22 cellular contexts compared by ENCODE assay signal in genomic region chr3:181933052-181933618, GRCh38.
DNase-seq lines count a peak whose midpoint lies in the region; ATAC-seq, FAIRE-seq and TF ChIP-seq lines count a peak whose summit lies in the region.
"Had no signal": no experiment of that assay in that cellular context is flagged by ENCODE, and none has a peak within 500 bp of the region (broad histone marks: within the 10 kb centered on the region; RNA-seq: fewer than 3 reads in every experiment).

No MANE protein-coding gene starts in this region.

- no peak overlapping the region; the same call in 1 of the 2 replicates for H3K9ac ChIP-seq in OCI-LY1 (ENCODE audit: low read length)

- no peaks in the 10 kb centered on the region for H4K20me1 ChIP-seq in OCI-LY1 (ENCODE audit: insufficient read depth, low read length)

- H3K4me2 ChIP-seq in OCI-LY1 (ENCODE audit: low read length): peak overlapping the region; percentile 59

- no peaks in the 10 kb centered on the region for H3K79me2 ChIP-seq in OCI-LY1 (ENCODE audit: insufficient read depth, low read length)

- TF ChIP-seq POLR2A in H54 (IDR thresholded peaks at IDR 0.05; ENCODE audit: low read depth, low read length): no peak

- TF ChIP-seq CTCF in OCI-LY1 (IDR thresholded peaks at IDR 0.05; ENCODE audit: low read length) (no peak), brain microvascular endothelial cell (IDR thresholded peaks at IDR 0.05; ENCODE audit: low read depth, low read length, missing control alignments) (no peak)

- ATAC-seq in GM18867 (IDR thresholded peaks at IDR 0.05; ENCODE audit: unreplicated experiment): peak; percentile 38
- peak; percentile 32 for ATAC-seq in HG02623 (IDR thresholded peaks at IDR 0.05; ENCODE audit: unreplicated experiment)
- no peak for ATAC-seq in GM21515 (IDR thresholded peaks at IDR 0.05; ENCODE audit: unreplicated experiment)
- ATAC-seq: K562, left colon had no signal

- no peaks in the 10 kb centered on the region for H3K27me3 ChIP-seq in OCI-LY1 (ENCODE audit: insufficient read depth, low read length)
- H3K27me3 ChIP-seq in brain microvascular endothelial cell (replicated peaks): no peaks in the 10 kb centered on the region
- H3K27me3 ChIP-seq: transverse colon had no signal

- H3F3A ChIP-seq in OCI-LY1 (ENCODE audit: insufficient read depth, low read length): no peaks in the 10 kb centered on the region

- no peak for FAIRE-seq in H54 (lab: Jason Lieb, UNC)
- FAIRE-seq: K562 had no signal

- in situ Hi-C loops in brain microvascular endothelial cell (cut with HindIII; ENCODE audit: low pct_ligation_motif_present, low sequenced_read_pairs): no loop called here

- H3K9me2 ChIP-seq in OCI-LY1 (ENCODE audit: low read depth, low read length): no peaks in the 10 kb centered on the region

- DNase-seq in NCI-H1105 (lab: John Stamatoyannopoulos, UW) (peak; percentile 2), H54 (ENCODE audit: insufficient read length, low spot score) (no peak), brain microvascular endothelial cell (no peak), SW480 (ENCODE audit: low spot score) (no peak)
- DNase-seq: activated B cell treated with CpG ODN at 0.5 μM for 24 hours; activated CD4-positive, alpha-beta T cell treated with anti-CD3 and anti-CD28 coated beads, Interleukin-2, amount 50 U/mL, for 48 hours; activated CD8-positive, alpha-beta memory T cell treated with anti-CD3 and anti-CD28 coated beads, Interleukin-2, amount 50 U/mL, for 48 hours; CD4-positive, alpha-beta T cell; foreskin fibroblast; left colon; mesenchymal stem cell; NCI-H1930; NCI-H446 treated with DMSO at 0.1 percent for 48 hours; occipital lobe; T-helper 9 cell; transverse colon had no signal

- no peaks in the 10 kb centered on the region for H3K36me3 ChIP-seq in OCI-LY1 (ENCODE audit: insufficient read depth, low read length)
- H3K36me3 ChIP-seq in brain microvascular endothelial cell (replicated peaks): no peaks in the 10 kb centered on the region
- H3K36me3 ChIP-seq: transverse colon had no signal

- no peaks in the 10 kb centered on the region for H3K9me3 ChIP-seq in OCI-LY1 (ENCODE audit: low read length)
- H3K9me3 ChIP-seq: transverse colon had no signal

- H3K27ac ChIP-seq in OCI-LY1 (ENCODE audit: low read depth, low read length, poor library complexity, severe bottlenecking) (peak overlapping the region; percentile 88), brain microvascular endothelial cell (no peak overlapping the region)
- H3K27ac ChIP-seq: epithelial cell of prostate, transverse colon had no signal

- no peak overlapping the region for H2AFZ ChIP-seq in OCI-LY1 (ENCODE audit: low read length)

- H3K4me3 ChIP-seq in OCI-LY1 (ENCODE audit: low read depth, low read length, poor library complexity, severe bottlenecking) (no peak overlapping the region), brain microvascular endothelial cell (ENCODE audit: low read depth, low read length) (no peak overlapping the region)
- H3K4me3 ChIP-seq: K562, transverse colon had no signal

- peaks cover 71% of the 10 kb centered on the region for H3K4me1 ChIP-seq in OCI-LY1 (ENCODE audit: insufficient read depth, low read length, severe bottlenecking)
- H3K4me1 ChIP-seq: transverse colon had no signal
